ENCODE assay signal across 33 cellular contexts in genomic region chr12:2520722-2521246, GRCh38.
"Had no signal": no experiment of that assay in that cellular context is flagged by ENCODE, and none has a peak within 500 bp of the region (broad histone marks: within the 10 kb centered on the region; RNA-seq: fewer than 3 reads in every experiment).

No MANE protein-coding gene starts in this region.

- H3K4me3 ChIP-seq: ascending aorta, PC-9 had no signal

- ATAC-seq: activated CD8-positive, alpha-beta memory T cell treated with anti-CD3 and anti-CD28 coated beads, Interleukin-2, amount 10 ng/mL, durations not matched to agents 7 days and 5 days; activated T-cell treated with anti-CD3 and anti-CD28 coated beads, Interleukin-2, amount 50 U/mL, for 72 hours; activated T-helper 17 cell treated with anti-CD3 and anti-CD28 coated beads, Interleukin-2, amount 50 U/mL, for 72 hours had no signal

- H3K9me3 ChIP-seq: ascending aorta had no signal

- DNase-seq: activated B cell treated with CpG ODN at 0.5 μM for 24 hours; activated CD4-positive, alpha-beta memory T cell treated with anti-CD3 and anti-CD28 coated beads for 36 hours; activated CD4-positive, alpha-beta T cell treated with anti-CD3 and anti-CD28 coated beads for 4 hours; activated CD4-positive, alpha-beta T cell treated with anti-CD3 and anti-CD28 coated beads, Interleukin-2, amount 50 U/mL, for 1 hour; activated CD4-positive, CD25-positive, alpha-beta regulatory T cell treated with anti-CD3 and anti-CD28 coated beads, Interleukin-2, amount 50 U/mL, for 72 hours; activated CD8-positive, alpha-beta memory T cell treated with anti-CD3 and anti-CD28 coated beads for 24 hours; activated CD8-positive, alpha-beta memory T cell treated with anti-CD3 and anti-CD28 coated beads, Interleukin-2, amount 10 ng/mL, durations not matched to agents 7 days and 5 days; activated CD8-positive, alpha-beta memory T cell treated with anti-CD3 and anti-CD28 coated beads, Interleukin-2, amount 50 U/mL, for 48 hours; activated effector memory CD4-positive, alpha-beta T cell treated with anti-CD3 and anti-CD28 coated beads, Interleukin-2, amount 50 U/mL, for 16 hours; activated naive CD4-positive, alpha-beta T cell; activated naive CD8-positive, alpha-beta T cell treated with anti-CD3 and anti-CD28 coated beads, Interleukin-2, amount 10 ng/mL, durations not matched to agents 7 days and 5 days; activated T-cell treated with anti-CD3 and anti-CD28 coated beads, Interleukin-2, amount 50 U/mL, for 72 hours; amygdala; caudate nucleus; cerebellar nuclear complex; Kasumi-1; KBM-7; NCI-H1092; NCI-H1436 treated with DMSO at 0.1 percent for 48 hours; NCI-H1694 treated with DMSO at 0.1 percent for 48 hours; NCI-H2029; NCI-H345; NCI-H524 treated with DMSO at 0.1 percent for 48 hours; PC-9; Right ventricle myocardium superior; SW 1271; T-helper 1 cell; T-helper 2 cell; T-helper 9 cell had no signal

- H3K36me3 Mint-ChIP-seq: activated CD4-positive, alpha-beta memory T cell treated with anti-CD3 and anti-CD28 coated beads for 36 hours; activated CD8-positive, alpha-beta memory T cell treated with anti-CD3 and anti-CD28 coated beads, Interleukin-2, amount 10 ng/mL, durations not matched to agents 7 days and 5 days; activated naive CD4-positive, alpha-beta T cell treated with anti-CD3 and anti-CD28 coated beads, Interleukin-2, amount 50 U/mL, for 24 hours; activated naive CD8-positive, alpha-beta T cell treated with anti-CD3 and anti-CD28 coated beads, Interleukin-2, amount 10 ng/mL, durations not matched to agents 7 days and 5 days had no signal

- H3K27ac Mint-ChIP-seq: activated B cell treated with CpG ODN at 0.5 μM for 24 hours; activated CD4-positive, alpha-beta memory T cell treated with anti-CD3 and anti-CD28 coated beads for 36 hours; activated CD8-positive, alpha-beta memory T cell treated with anti-CD3 and anti-CD28 coated beads, Interleukin-2, amount 10 ng/mL, durations not matched to agents 7 days and 5 days; activated naive CD4-positive, alpha-beta T cell treated with anti-CD3 and anti-CD28 coated beads, Interleukin-2, amount 50 U/mL, for 24 hours; activated naive CD8-positive, alpha-beta T cell treated with anti-CD3 and anti-CD28 coated beads, Interleukin-2, amount 10 ng/mL, durations not matched to agents 7 days and 5 days; activated T-cell treated with anti-CD3 and anti-CD28 coated beads, Interleukin-2, amount 50 U/mL, for 72 hours; activated T-helper 17 cell treated with anti-CD3 and anti-CD28 coated beads, Interleukin-2, amount 50 U/mL, for 72 hours had no signal

- H2AFZ ChIP-seq: PC-9 had no signal

- H3K4me3 Mint-ChIP-seq: activated B cell treated with CpG ODN at 0.5 μM for 24 hours; activated CD4-positive, alpha-beta memory T cell treated with anti-CD3 and anti-CD28 coated beads for 36 hours; activated CD8-positive, alpha-beta memory T cell treated with anti-CD3 and anti-CD28 coated beads, Interleukin-2, amount 10 ng/mL, durations not matched to agents 7 days and 5 days; activated naive CD4-positive, alpha-beta T cell treated with anti-CD3 and anti-CD28 coated beads, Interleukin-2, amount 50 U/mL, for 24 hours; activated naive CD8-positive, alpha-beta T cell treated with anti-CD3 and anti-CD28 coated beads, Interleukin-2, amount 10 ng/mL, durations not matched to agents 7 days and 5 days; activated T-cell treated with anti-CD3 and anti-CD28 coated beads, Interleukin-2, amount 50 U/mL, for 72 hours; activated T-helper 17 cell treated with anti-CD3 and anti-CD28 coated beads, Interleukin-2, amount 50 U/mL, for 72 hours had no signal

- H3K27me3 ChIP-seq: ascending aorta had no signal

- H3K4me2 ChIP-seq: PC-9 had no signal

- H3K9me3 Mint-ChIP-seq: activated B cell treated with CpG ODN at 0.5 μM for 24 hours; activated CD4-positive, alpha-beta memory T cell treated with anti-CD3 and anti-CD28 coated beads for 36 hours; activated naive CD4-positive, alpha-beta T cell treated with anti-CD3 and anti-CD28 coated beads, Interleukin-2, amount 50 U/mL, for 24 hours had no signal

- H3K4me1 Mint-ChIP-seq: activated B cell treated with CpG ODN at 0.5 μM for 24 hours; activated naive CD4-positive, alpha-beta T cell treated with anti-CD3 and anti-CD28 coated beads, Interleukin-2, amount 50 U/mL, for 24 hours; activated naive CD8-positive, alpha-beta T cell treated with anti-CD3 and anti-CD28 coated beads, Interleukin-2, amount 10 ng/mL, durations not matched to agents 7 days and 5 days; activated T-helper 17 cell treated with anti-CD3 and anti-CD28 coated beads, Interleukin-2, amount 50 U/mL, for 72 hours had no signal

- H3K4me1 ChIP-seq: ascending aorta had no signal

- H3K27ac ChIP-seq: ascending aorta, PC-9, VCaP had no signal

- H3K27me3 Mint-ChIP-seq: activated naive CD4-positive, alpha-beta T cell treated with anti-CD3 and anti-CD28 coated beads, Interleukin-2, amount 50 U/mL, for 24 hours had no signal
